ENCODE assay signal across 11 cellular contexts in the genomic region with DNA sequence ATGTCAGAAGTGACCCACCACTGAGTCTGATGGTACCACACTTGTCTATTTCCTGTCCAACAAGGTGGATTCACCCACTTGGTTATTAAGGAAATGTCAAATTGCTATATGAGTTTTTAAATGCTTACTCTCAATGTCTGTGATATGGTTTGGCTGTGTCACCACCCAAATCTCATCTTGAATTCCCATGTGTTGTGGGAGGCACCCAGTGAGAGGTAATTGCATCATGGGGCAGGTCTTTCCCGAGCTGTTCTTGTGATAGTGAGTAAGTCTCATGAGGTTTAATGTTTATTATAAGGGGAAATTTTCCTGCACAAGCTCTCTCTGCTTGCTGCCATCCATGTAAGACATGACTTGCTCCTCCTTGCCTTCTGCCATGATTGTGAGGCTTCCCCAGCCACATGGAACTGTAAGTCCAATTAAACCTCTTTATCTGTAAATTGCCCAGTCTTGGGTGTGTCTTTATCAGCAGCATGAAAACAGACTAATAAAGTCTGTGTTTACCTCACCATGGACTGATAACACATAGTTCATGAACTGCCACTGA. TPM values are rescaled to one million over a fixed set of nuclear protein-coding genes. Genes with fewer than 3 reads are reported as not detected.
DNase-seq lines count a peak whose midpoint lies in the region; ATAC-seq and TF ChIP-seq lines count a peak whose summit lies in the region.
"Not testable (repeated sequence)": the region's sequence is repeated elsewhere in the genome, so short reads cannot be mapped to it uniquely, and the experiment has no call there.
"Had no signal": no experiment of that assay in that cellular context is flagged by ENCODE, and none has a peak within 500 bp of the region (broad histone marks: within the 10 kb centered on the region; RNA-seq: fewer than 3 reads in every experiment).

No MANE protein-coding gene starts in this region.

- H3K79me1 ChIP-seq in mesenchymal stem cell (replicated peaks; ENCODE audit: low read length, poor library complexity, severe bottlenecking), result not testable (repeated sequence)

- not testable (repeated sequence) for H3K36me3 ChIP-seq in mesenchymal stem cell (ENCODE audit: control insufficient read depth in 1 of 2, insufficient read depth in 2 of 2, low read depth in 1 of 2, low read length in 2 of 2)

- not testable (repeated sequence) for H3K23ac ChIP-seq in mesenchymal stem cell (ENCODE audit: low read length in 2 of 2)

- not testable (repeated sequence) for H3K14ac ChIP-seq in mesenchymal stem cell (ENCODE audit: low read length in 2 of 2)

- not testable (repeated sequence) for H2BK120ac ChIP-seq in mesenchymal stem cell (ENCODE audit: low read depth, low read length)

- DNase-seq in EH (ENCODE audit: low read depth), result peak; percentile 9
- DNase-seq in MV-4-11 (lab: John Stamatoyannopoulos, UW), result peak; percentile 6
- DNase-seq in T-helper 2 cell treated with Interferon-gamma antibody and Interleukin-4, amounts not matched to agents 5 μg/mL and 100 μg/mL, for 36 hours (ENCODE audit: low spot score); activated T-cell treated with anti-CD3 and anti-CD28 coated beads, Interleukin-2, amount 50 U/mL, for 24 hours; activated naive CD8-positive, alpha-beta T cell treated with anti-CD3 and anti-CD28 coated beads, Interleukin-2, amount 10 ng/mL, durations not matched to agents 7 days and 5 days: not testable (repeated sequence)
- peak; percentile 47 to 78 for DNase-seq in erythroblast (lab: John Stamatoyannopoulos, UW)
- peak; percentile 55 for DNase-seq in mesenchymal stem cell
- peak; percentile 27 for DNase-seq in stimulated activated naive CD4-positive, alpha-beta T cell treated with Interleukin-2 at 50 U/mL for 16 hours (lab: John Stamatoyannopoulos, UW)

- not testable (repeated sequence) for H3K4me1 ChIP-seq in mesenchymal stem cell (ENCODE audit: control insufficient read depth, insufficient read depth, low read depth, low read length)

- not testable (repeated sequence) for H3K27ac ChIP-seq in mesenchymal stem cell (ENCODE audit: low read length, poor library complexity, severe bottlenecking)

- H3K36me3 Mint-ChIP-seq in T-helper 2 cell treated with Interferon-gamma antibody and Interleukin-4, amounts not matched to agents 5 μg/mL and 100 μg/mL, for 36 hours (ENCODE audit: low read depth), result peaks cover 49% of the 10 kb centered on the region
- H3K36me3 Mint-ChIP-seq in activated T-cell treated with anti-CD3 and anti-CD28 coated beads, Interleukin-2, amount 50 U/mL, for 24 hours (ENCODE audit: low read depth), result peaks cover 69% of the 10 kb centered on the region
- peaks cover 59% of the 10 kb centered on the region for H3K36me3 Mint-ChIP-seq in activated naive CD8-positive, alpha-beta T cell treated with anti-CD3 and anti-CD28 coated beads, Interleukin-2, amount 10 ng/mL, durations not matched to agents 7 days and 5 days

- not testable (repeated sequence) for H3K4me3 ChIP-seq in mesenchymal stem cell (ENCODE audit: insufficient read depth in 1 of 2, low read depth in 1 of 2, low read length in 2 of 2)

- not testable (repeated sequence) for H2AFZ ChIP-seq in mesenchymal stem cell (ENCODE audit: low read depth, low read length)

- peaks cover 42% of the 10 kb centered on the region for H3K4me1 Mint-ChIP-seq in T-helper 2 cell treated with Interferon-gamma antibody and Interleukin-4, amounts not matched to agents 5 μg/mL and 100 μg/mL, for 36 hours (ENCODE audit: low read depth)
- peaks cover 57% of the 10 kb centered on the region for H3K4me1 Mint-ChIP-seq in activated T-cell treated with anti-CD3 and anti-CD28 coated beads, Interleukin-2, amount 50 U/mL, for 24 hours (ENCODE audit: low read depth)
- H3K4me1 Mint-ChIP-seq in activated naive CD8-positive, alpha-beta T cell treated with anti-CD3 and anti-CD28 coated beads, Interleukin-2, amount 10 ng/mL, durations not matched to agents 7 days and 5 days, result peaks cover 44% of the 10 kb centered on the region

- not testable (repeated sequence) for H3K4me2 ChIP-seq in mesenchymal stem cell (ENCODE audit: low read length, poor library complexity, severe bottlenecking)

- H2BK15ac ChIP-seq in mesenchymal stem cell (ENCODE audit: low read depth, poor library complexity, severe bottlenecking), result not testable (repeated sequence)

- not testable (repeated sequence) for H3K27me3 Mint-ChIP-seq in T-helper 2 cell treated with Interferon-gamma antibody and Interleukin-4, amounts not matched to agents 5 μg/mL and 100 μg/mL, for 36 hours (ENCODE audit: low read depth); activated T-cell treated with anti-CD3 and anti-CD28 coated beads, Interleukin-2, amount 50 U/mL, for 24 hours; activated naive CD8-positive, alpha-beta T cell treated with anti-CD3 and anti-CD28 coated beads, Interleukin-2, amount 10 ng/mL, durations not matched to agents 7 days and 5 days

- not testable (repeated sequence) for H2BK5ac ChIP-seq in mesenchymal stem cell (ENCODE audit: low read depth, low read length, poor library complexity, severe bottlenecking)

- peaks cover 37% of the 10 kb centered on the region for H3K9me3 Mint-ChIP-seq in T-helper 2 cell treated with Interferon-gamma antibody and Interleukin-4, amounts not matched to agents 5 μg/mL and 100 μg/mL, for 36 hours
- peaks cover 30% of the 10 kb centered on the region for H3K9me3 Mint-ChIP-seq in activated T-cell treated with anti-CD3 and anti-CD28 coated beads, Interleukin-2, amount 50 U/mL, for 24 hours
- peaks cover 11% of the 10 kb centered on the region for H3K9me3 Mint-ChIP-seq in activated naive CD8-positive, alpha-beta T cell treated with anti-CD3 and anti-CD28 coated beads, Interleukin-2, amount 10 ng/mL, durations not matched to agents 7 days and 5 days

- not testable (repeated sequence) for H2AK5ac ChIP-seq in mesenchymal stem cell (ENCODE audit: low read length, severe bottlenecking)

- not testable (repeated sequence) for H3K27me3 ChIP-seq in mesenchymal stem cell (ENCODE audit: control insufficient read depth in 1 of 2, insufficient read depth in 1 of 2, low read length in 2 of 2)

- H3K4me3 Mint-ChIP-seq in T-helper 2 cell treated with Interferon-gamma antibody and Interleukin-4, amounts not matched to agents 5 μg/mL and 100 μg/mL, for 36 hours, result peak overlapping the region; percentile 7
- peak overlapping the region; percentile 48 for H3K4me3 Mint-ChIP-seq in activated T-cell treated with anti-CD3 and anti-CD28 coated beads, Interleukin-2, amount 50 U/mL, for 24 hours
- H3K4me3 Mint-ChIP-seq in activated naive CD8-positive, alpha-beta T cell treated with anti-CD3 and anti-CD28 coated beads, Interleukin-2, amount 10 ng/mL, durations not matched to agents 7 days and 5 days, result peak overlapping the region; percentile 28

- TF ChIP-seq POLR2A in erythroblast (IDR thresholded peaks at IDR 0.05; ENCODE audit: low read length), result not testable (repeated sequence)

- not testable (repeated sequence) for H4K91ac ChIP-seq in mesenchymal stem cell (ENCODE audit: low read length)

- not testable (repeated sequence) for H3K18ac ChIP-seq in mesenchymal stem cell (ENCODE audit: low read depth in 1 of 2, low read length in 2 of 2)

- WGBS in mesenchymal stem cell, result 50% methylated on average over 1 of the region's 1 CpG

- not testable (repeated sequence) for ATAC-seq in activated naive CD8-positive, alpha-beta T cell treated with anti-CD3 and anti-CD28 coated beads, Interleukin-2, amount 10 ng/mL, durations not matched to agents 7 days and 5 days (ENCODE audit: low read depth)

- not testable (repeated sequence) for H4K8ac ChIP-seq in mesenchymal stem cell (ENCODE audit: low read length)

- POLR2A ChIA-PET in activated naive CD8-positive, alpha-beta T cell treated with anti-CD3 and anti-CD28 coated beads, Interleukin-2, amount 10 ng/mL, durations not matched to agents 7 days and 5 days (lab: Charles Lee), result interaction anchor here (1.3 kb wide), 1 partner anchor 26 kb away, joined by 4 read pairs; no protein-coding TSS in a partner anchor

- H2BK12ac ChIP-seq in mesenchymal stem cell (ENCODE audit: low read length in 2 of 2), result not testable (repeated sequence)

- not testable (repeated sequence) for H3K4ac ChIP-seq in mesenchymal stem cell (ENCODE audit: low read depth in 1 of 2, low read length in 2 of 2)

- H3K9ac ChIP-seq in mesenchymal stem cell (ENCODE audit: low read length), result not testable (repeated sequence)

- not testable (repeated sequence) for H3K27ac Mint-ChIP-seq in T-helper 2 cell treated with Interferon-gamma antibody and Interleukin-4, amounts not matched to agents 5 μg/mL and 100 μg/mL, for 36 hours
- peak overlapping the region; percentile 83 for H3K27ac Mint-ChIP-seq in activated T-cell treated with anti-CD3 and anti-CD28 coated beads, Interleukin-2, amount 50 U/mL, for 24 hours
- peak overlapping the region; percentile 15 for H3K27ac Mint-ChIP-seq in activated naive CD8-positive, alpha-beta T cell treated with anti-CD3 and anti-CD28 coated beads, Interleukin-2, amount 10 ng/mL, durations not matched to agents 7 days and 5 days

- H3K9me3 ChIP-seq in mesenchymal stem cell (ENCODE audit: control insufficient read depth, low read length), result not testable (repeated sequence)

RNA-seq across cellular contexts. Expression of a gene that starts 24.5 kb away (rescaled TPM):
- 100 to 1,000 TPM; 280 to 301 TPM for total RNA-seq in activated naive CD8-positive, alpha-beta T cell treated with anti-CD3 and anti-CD28 coated beads, Interleukin-2, amount 10 ng/mL, durations not matched to agents 7 days and 5 days
- 2.4 TPM for polyA plus RNA-seq in mesenchymal stem cell (2013, experiment 1 of 2)
- polyA plus RNA-seq in mesenchymal stem cell (2013, experiment 2 of 2), result 2.9 TPM

RNA-seq across cellular contexts. Expression of a gene that starts 37.3 kb away (rescaled TPM):
- 10 to 100 TPM; 17.1 to 22.0 TPM for total RNA-seq in activated naive CD8-positive, alpha-beta T cell treated with anti-CD3 and anti-CD28 coated beads, Interleukin-2, amount 10 ng/mL, durations not matched to agents 7 days and 5 days
- not detected for polyA plus RNA-seq in mesenchymal stem cell (2013, experiment 1 of 2)
- not detected for polyA plus RNA-seq in mesenchymal stem cell (2013, experiment 2 of 2)
- total RNA-seq: H7, smooth muscle cell had no signal
- polyA plus RNA-seq: AG04450, smooth muscle cell had no signal
